ENCODE assay signal across 34 cellular contexts in the genomic region with DNA sequence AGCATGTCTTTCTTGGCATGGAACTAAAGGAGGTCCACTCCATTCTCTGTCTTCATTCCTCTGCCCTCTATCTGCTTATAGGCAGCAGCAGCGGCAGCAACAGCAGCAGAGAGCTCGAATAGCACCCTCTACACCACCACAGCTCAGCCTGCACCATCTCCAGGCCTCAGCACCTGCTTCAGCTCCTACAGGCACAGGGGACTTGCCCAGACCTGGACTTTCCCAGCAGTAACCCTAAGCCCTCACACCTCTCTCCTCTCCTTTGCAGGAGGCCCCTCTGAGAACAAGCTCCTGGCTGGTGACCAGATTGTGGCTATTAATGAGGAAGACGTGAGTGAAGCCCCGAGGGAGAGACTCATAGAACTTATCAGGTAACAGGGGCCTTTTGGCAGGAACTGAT.
"Had no signal": no experiment of that assay in that cellular context is flagged by ENCODE, and none has a peak within 500 bp of the region (broad histone marks: within the 10 kb centered on the region; RNA-seq: fewer than 3 reads in every experiment).

No MANE protein-coding gene starts in this region.

- H3K4me3 ChIP-seq: MG63 had no signal

- H3K27me3 ChIP-seq: MG63 had no signal

- H3K9me3 ChIP-seq: MG63 had no signal

- DNase-seq: Karpas-422, Kasumi-1, MG63, MM.1S, MV-4-11, NCI-H1048, NCI-H1092, NCI-H1092 treated with DMSO at 0.1 percent for 48 hours, NCI-H1105, NCI-H1105 treated with DMSO at 0.1 percent for 48 hours, NCI-H1417, NCI-H1417 treated with DMSO at 0.1 percent for 48 hours, NCI-H1436, NCI-H1436 treated with DMSO at 0.1 percent for 48 hours, NCI-H146, NCI-H1694, NCI-H1694 treated with DMSO at 0.1 percent for 48 hours, NCI-H187, NCI-H187 treated with DMSO at 0.1 percent for 48 hours, NCI-H1930, NCI-H2029, NCI-H2029 treated with DMSO at 0.1 percent for 48 hours, NCI-H2081, NCI-H2081 treated with DMSO at 0.1 percent for 48 hours, NCI-H2107, NCI-H2171, NCI-H2171 treated with DMSO at 0.1 percent for 48 hours, NCI-H2227 treated with DMSO at 0.1 percent for 48 hours, NCI-H226, NCI-H345, NCI-H446, NCI-H446 treated with DMSO at 0.1 percent for 48 hours, NCI-H510A, NCI-H510A treated with DMSO at 0.1 percent for 48 hours had no signal

- H3K36me3 ChIP-seq: MG63 had no signal
